Comparison of ENCODE assay signal across 10 cellular contexts in genomic region chr6:139369068-139369467, GRCh38. TPM values are rescaled to one million over a fixed set of nuclear protein-coding genes. Genes with fewer than 3 reads are reported as not detected.
DNase-seq lines count a peak whose midpoint lies in the region; ATAC-seq, FAIRE-seq and TF ChIP-seq lines count a peak whose summit lies in the region.
"Had no signal": no experiment of that assay in that cellular context is flagged by ENCODE, and none has a peak within 500 bp of the region (broad histone marks: within the 10 kb centered on the region; RNA-seq: fewer than 3 reads in every experiment).

No MANE protein-coding gene starts in this region.

- peak; percentile 36 for ATAC-seq in GM23338
- ATAC-seq in GM19351 (IDR thresholded peaks at IDR 0.05; ENCODE audit: unreplicated experiment), result no peak

- 7 to 14% methylated on average over 1 to 2 of the region's 2 CpGs for WGBS in mesodermal cell (ENCODE audit: insufficient coverage in 2 of 2), 2 experiments

- H3K4me3 ChIP-seq in GM23338 (peak overlapping the region; percentile 24), astrocyte (ENCODE audit: insufficient read depth, low read depth, low read length) (no peak overlapping the region), mesodermal cell (ENCODE audit: extremely low read depth, insufficient read depth, low read length, poor library complexity, severe bottlenecking) (no peak overlapping the region), SJCRH30 (no peak overlapping the region)

- H3F3A ChIP-seq in GM23338 (replicated peaks; ENCODE audit: low read depth), result no peaks in the 10 kb centered on the region; the same call in 1 of the 2 replicates

- H3K9me2 ChIP-seq in GM23338 (ENCODE audit: insufficient read depth), result no peaks in the 10 kb centered on the region

- H4K20me1 ChIP-seq in GM23338 (replicated peaks; ENCODE audit: insufficient read depth), result no peaks in the 10 kb centered on the region
- peaks cover 28% of the 10 kb centered on the region for H4K20me1 ChIP-seq in astrocyte (ENCODE audit: insufficient read depth, low read length)

- no peak for FAIRE-seq in astrocyte (lab: Jason Lieb, UNC)

- TF ChIP-seq CTCF in GM23338 (conservative IDR thresholded peaks at IDR 0.05; ENCODE audit: low read depth in 2 of 2), result no peak
- no peak for TF ChIP-seq CTCF in astrocyte (IDR thresholded peaks at IDR 0.05; ENCODE audit: insufficient read depth, low read depth, low read length)

- H3K9me3 Mint-ChIP-seq in GM23338 (no peaks in the 10 kb centered on the region), astrocyte (ENCODE audit: unreplicated experiment) (no peaks in the 10 kb centered on the region)

- peak overlapping the region; percentile 99 for H3K9ac ChIP-seq in astrocyte (ENCODE audit: low read length)

- H3K27me3 Mint-ChIP-seq in GM23338 (ENCODE audit: insufficient read depth, low read depth, poor library complexity) (peaks cover 4% of the 10 kb centered on the region), astrocyte (ENCODE audit: low read depth, unreplicated experiment) (no peaks in the 10 kb centered on the region)

- H3K4me3 Mint-ChIP-seq in GM23338 (peak overlapping the region; percentile 58), astrocyte (ENCODE audit: unreplicated experiment) (no peak overlapping the region)

- H3K79me2 ChIP-seq in GM23338 (replicated peaks; ENCODE audit: insufficient read depth), result peaks cover 30% of the 10 kb centered on the region
- H3K79me2 ChIP-seq in astrocyte (ENCODE audit: insufficient read depth, low read length), result peaks cover 33% of the 10 kb centered on the region

- H2AFZ ChIP-seq in GM23338 (no peak overlapping the region), astrocyte (ENCODE audit: low read depth, low read length) (no peak overlapping the region)

- no peaks in the 10 kb centered on the region for H3K9me3 ChIP-seq in astrocyte (ENCODE audit: insufficient read depth, low read depth, low read length)
- no peaks in the 10 kb centered on the region for H3K9me3 ChIP-seq in mesodermal cell (ENCODE audit: control insufficient read depth, low read length)
- H3K9me3 ChIP-seq in SJCRH30 (replicated peaks), result no peaks in the 10 kb centered on the region

- H3K4me1 ChIP-seq in GM23338 (ENCODE audit: insufficient read depth) (peaks cover 41% of the 10 kb centered on the region), astrocyte (ENCODE audit: insufficient read depth, low read length) (peaks cover 22% of the 10 kb centered on the region), mesodermal cell (ENCODE audit: control insufficient read depth, insufficient read depth, low read length, poor library complexity, severe bottlenecking) (peaks cover 26% of the 10 kb centered on the region), SJCRH30 (peaks cover 35% of the 10 kb centered on the region)

- H3K27me3 ChIP-seq in GM23338 (ENCODE audit: insufficient read depth) (no peaks in the 10 kb centered on the region), astrocyte (ENCODE audit: insufficient read depth, low read length) (no peaks in the 10 kb centered on the region), SJCRH30 (no peaks in the 10 kb centered on the region)

- H3K27ac Mint-ChIP-seq in GM23338, result peak overlapping the region; percentile 90
- H3K27ac Mint-ChIP-seq in astrocyte (ENCODE audit: unreplicated experiment), result peak overlapping the region; percentile 97

- H3K36me3 Mint-ChIP-seq in GM23338 (ENCODE audit: low read depth) (peaks cover 28% of the 10 kb centered on the region), astrocyte (ENCODE audit: low read depth, unreplicated experiment) (peaks cover 21% of the 10 kb centered on the region)

- 0 out of 2 replicates have a peak, but pooled peaks cover 4% of the 10 kb centered on the region for H3K36me3 ChIP-seq in GM23338 (ENCODE audit: insufficient read depth)
- H3K36me3 ChIP-seq in astrocyte (ENCODE audit: insufficient read depth, low read length), result peaks cover 14% of the 10 kb centered on the region
- H3K36me3 ChIP-seq in mesodermal cell (ENCODE audit: control insufficient read depth, insufficient read depth, low read length), result peaks cover 28% of the 10 kb centered on the region
- peaks cover 20% of the 10 kb centered on the region for H3K36me3 ChIP-seq in SJCRH30

- H3K4me2 ChIP-seq in GM23338 (peak overlapping the region; percentile 57), astrocyte (ENCODE audit: low read length) (peak overlapping the region; percentile 7)

- peaks cover 62% of the 10 kb centered on the region for H3K4me1 Mint-ChIP-seq in GM23338
- peaks cover 30% of the 10 kb centered on the region for H3K4me1 Mint-ChIP-seq in astrocyte (ENCODE audit: low read depth, unreplicated experiment)

- DNase-seq in A172 (ENCODE audit: low spot score), result peak; percentile 73
- DNase-seq in GM23338 (ENCODE audit: low spot score), result peak; percentile 81
- DNase-seq in astrocyte (ENCODE audit: low read depth), result peak; percentile 27
- DNase-seq in cortex of kidney (lab: John Stamatoyannopoulos, UW), result no peak
- DNase-seq in DMS53 treated with DMSO at 0.1 percent for 48 hours (lab: John Stamatoyannopoulos, UW; ENCODE audit: unreplicated experiment), result no peak
- no peak for DNase-seq in SJCRH30
- DNase-seq: activated naive CD4-positive, alpha-beta T cell treated with anti-CD3 and anti-CD28 coated beads, Interleukin-2, amount 50 U/mL, for 16 hours; stimulated activated CD4-positive, alpha-beta T cell treated with anti-CD3 and anti-CD28 coated beads, Interleukin-2, amount 100 ng/mL, for 24 hours had no signal

- H3K27ac ChIP-seq in GM23338 (ENCODE audit: low read depth) (peak overlapping the region; percentile 95), astrocyte (ENCODE audit: low read depth, low read length) (no peak overlapping the region), mesodermal cell (ENCODE audit: low read depth, low read length, severe bottlenecking) (peak overlapping the region; percentile 98), SJCRH30 (no peak overlapping the region)

TF ChIP-seq in GM23338, 12 proteins besides CTCF, POLR2A, EP300 and RAD21 (continues in another document):
- TF ChIP-seq STAT1 (IDR thresholded peaks at IDR 0.05; ENCODE audit: unreplicated experiment) (no peak), ZNF331 (CRISPR knock-in tag; IDR thresholded peaks at IDR 0.05; ENCODE audit: low read depth) (no peak)
- TF ChIP-seq, protein P1, sequence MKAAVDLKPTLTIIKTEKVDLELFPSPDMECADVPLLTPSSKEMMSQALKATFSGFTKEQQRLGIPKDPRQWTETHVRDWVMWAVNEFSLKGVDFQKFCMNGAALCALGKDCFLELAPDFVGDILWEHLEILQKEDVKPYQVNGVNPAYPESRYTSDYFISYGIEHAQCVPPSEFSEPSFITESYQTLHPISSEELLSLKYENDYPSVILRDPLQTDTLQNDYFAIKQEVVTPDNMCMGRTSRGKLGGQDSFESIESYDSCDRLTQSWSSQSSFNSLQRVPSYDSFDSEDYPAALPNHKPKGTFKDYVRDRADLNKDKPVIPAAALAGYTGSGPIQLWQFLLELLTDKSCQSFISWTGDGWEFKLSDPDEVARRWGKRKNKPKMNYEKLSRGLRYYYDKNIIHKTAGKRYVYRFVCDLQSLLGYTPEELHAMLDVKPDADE (IDR thresholded peaks at IDR 0.05), result no peak

RNA-seq across cellular contexts. Expression of gene CITED2, which starts 5.4 kb away (rescaled TPM):
- 140 and 169 TPM in 2 replicates for total RNA-seq in A172 (2014; rRNA removed; shearing (Covaris generic))
- 74.4 and 76.9 TPM in 2 replicates for total RNA-seq in GM23338 (2014; rRNA removed; shearing (Covaris generic))
- 24.8 and 26.6 TPM in 2 replicates for polyA plus RNA-seq in GM23338 (2016; fragmentation: Nextera tagmentation; extraction: Ambion mirVana)
- 348 and 449 TPM in 2 replicates for total RNA-seq in astrocyte
- 203 TPM for polyA plus RNA-seq in mesodermal cell (2013, experiment 1 of 2)
- 188 TPM for polyA plus RNA-seq in mesodermal cell (2013, experiment 2 of 2)
- 23.6 and 24.6 TPM in 2 replicates for total RNA-seq in SJCRH30 (2014; rRNA removed; shearing (Covaris generic))

Comparison
In these comparisons a context has a peak if more than half of its experiments do, and no peak if none do; other contexts are left out.
1. DNase-seq: peak in A172 (single experiment), GM23338 (single experiment) and astrocyte (single experiment); none in cortex of kidney (single experiment), DMS53 treated with DMSO at 0.1 percent for 48 hours (single experiment) and SJCRH30 (0 of 2).
2. H3K27ac ChIP-seq: peak in GM23338 (single experiment) and mesodermal cell (single experiment); none in astrocyte (single experiment) and SJCRH30 (single experiment).